ENCODE assay signal across 15 cellular contexts in the genomic region with DNA sequence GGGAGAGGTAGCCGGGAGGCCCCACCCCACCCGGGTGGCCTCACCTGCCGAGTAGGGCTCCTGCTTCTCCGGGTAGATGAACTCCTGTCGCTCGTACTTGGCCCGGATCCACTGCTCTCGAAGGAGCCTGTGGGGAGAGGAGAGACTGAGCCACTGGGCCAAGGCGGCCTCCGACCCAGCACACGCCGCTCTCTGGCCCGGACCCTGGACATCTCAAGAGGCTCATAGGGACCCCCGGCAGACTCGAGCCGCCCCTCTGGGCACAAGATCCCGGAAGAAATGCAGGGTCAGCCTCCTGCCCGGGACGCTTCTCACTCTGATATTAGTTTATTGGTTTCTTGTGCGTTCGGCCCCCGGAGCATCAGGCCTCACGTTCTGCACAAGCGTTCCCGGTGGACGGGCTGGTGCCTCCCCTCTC. TPM values are rescaled to one million over a fixed set of nuclear protein-coding genes. Genes with fewer than 3 reads are reported as not detected.
DNase-seq lines count a peak whose midpoint lies in the region; ATAC-seq and TF ChIP-seq lines count a peak whose summit lies in the region.
"Had no signal": no experiment of that assay in that cellular context is flagged by ENCODE, and none has a peak within 500 bp of the region (broad histone marks: within the 10 kb centered on the region; RNA-seq: fewer than 3 reads in every experiment).

No MANE protein-coding gene starts in this region.

- no peaks in the 10 kb centered on the region for H3K27me3 Mint-ChIP-seq in activated naive CD8-positive, alpha-beta T cell treated with anti-CD3 and anti-CD28 coated beads, Interleukin-2, amount 10 ng/mL, durations not matched to agents 7 days and 5 days
- no peaks in the 10 kb centered on the region for H3K27me3 Mint-ChIP-seq in activated naive CD8-positive, alpha-beta T cell treated with anti-CD3 and anti-CD28 coated beads, Interleukin-2, amount 50 U/mL, for 24 hours
- H3K27me3 Mint-ChIP-seq in chondrocyte (ENCODE audit: low read depth) (no peaks in the 10 kb centered on the region), mesothelial cell of epicardium (ENCODE audit: low read depth) (no peaks in the 10 kb centered on the region)
- H3K27me3 Mint-ChIP-seq: central memory CD8-positive, alpha-beta T cell; naive thymus-derived CD4-positive, alpha-beta T cell had no signal

- WGBS in thyroid gland, 2 donors = 54 to 56% methylated on average over 24 to 25 of the region's 26 CpGs

- no peak for TF ChIP-seq POLR2A in thyroid gland (IDR thresholded peaks at IDR 0.05)

- no peak for TF ChIP-seq CTCF in chondrocyte (IDR thresholded peaks at IDR 0.05)
- no peak for TF ChIP-seq CTCF in mesothelial cell of epicardium (IDR thresholded peaks at IDR 0.05; ENCODE audit: unreplicated experiment)
- TF ChIP-seq CTCF in thyroid gland (IDR thresholded peaks at IDR 0.05) = no peak

- no peaks in the 10 kb centered on the region for H3K9me3 Mint-ChIP-seq in activated naive CD8-positive, alpha-beta T cell treated with anti-CD3 and anti-CD28 coated beads, Interleukin-2, amount 10 ng/mL, durations not matched to agents 7 days and 5 days
- no peaks in the 10 kb centered on the region for H3K9me3 Mint-ChIP-seq in activated naive CD8-positive, alpha-beta T cell treated with anti-CD3 and anti-CD28 coated beads, Interleukin-2, amount 50 U/mL, for 24 hours
- no peaks in the 10 kb centered on the region for H3K9me3 Mint-ChIP-seq in chondrocyte (ENCODE audit: low read depth)
- no peaks in the 10 kb centered on the region for H3K9me3 Mint-ChIP-seq in mesothelial cell of epicardium
- H3K9me3 Mint-ChIP-seq: central memory CD8-positive, alpha-beta T cell had no signal

- H3K27ac ChIP-seq in thyroid gland = no peak overlapping the region
- H3K27ac ChIP-seq: KMS-11, thoracic aorta had no signal

- H3K36me3 ChIP-seq in thyroid gland = no peaks in the 10 kb centered on the region
- H3K36me3 ChIP-seq: HAP-1, thoracic aorta had no signal

- H3K4me1 ChIP-seq in thyroid gland = peaks cover 8 to 16% of the 10 kb centered on the region in 2 donors
- H3K4me1 ChIP-seq: HAP-1 had no signal

- peaks cover 6% of the 10 kb centered on the region for H3K4me1 Mint-ChIP-seq in activated naive CD8-positive, alpha-beta T cell treated with anti-CD3 and anti-CD28 coated beads, Interleukin-2, amount 10 ng/mL, durations not matched to agents 7 days and 5 days
- peaks cover 50% of the 10 kb centered on the region for H3K4me1 Mint-ChIP-seq in activated naive CD8-positive, alpha-beta T cell treated with anti-CD3 and anti-CD28 coated beads, Interleukin-2, amount 50 U/mL, for 24 hours
- peaks cover 22% of the 10 kb centered on the region for H3K4me1 Mint-ChIP-seq in chondrocyte (ENCODE audit: low read depth)
- H3K4me1 Mint-ChIP-seq in mesothelial cell of epicardium = peaks cover 20% of the 10 kb centered on the region

- peak; percentile 30 for DNase-seq in activated naive CD8-positive, alpha-beta T cell treated with anti-CD3 and anti-CD28 coated beads, Interleukin-2, amount 10 ng/mL, durations not matched to agents 7 days and 5 days
- DNase-seq in activated naive CD8-positive, alpha-beta T cell treated with anti-CD3 and anti-CD28 coated beads, Interleukin-2, amount 50 U/mL, for 24 hours = no peak
- DNase-seq in chondrocyte (ENCODE audit: low spot score) (peak; percentile 78), mesothelial cell of epicardium (ENCODE audit: low spot score in 2 of 2, unreplicated experiment in 2 of 2) (peak; percentile 10 to 37), thyroid gland (peak; percentile 73 to 80), NCI-H1092 (lab: John Stamatoyannopoulos, UW) (no peak)
- DNase-seq: NCI-H1694 treated with DMSO at 0.1 percent for 48 hours, NCI-H774 had no signal

- H3K27ac Mint-ChIP-seq in activated naive CD8-positive, alpha-beta T cell treated with anti-CD3 and anti-CD28 coated beads, Interleukin-2, amount 10 ng/mL, durations not matched to agents 7 days and 5 days = no peak overlapping the region
- no peak overlapping the region for H3K27ac Mint-ChIP-seq in activated naive CD8-positive, alpha-beta T cell treated with anti-CD3 and anti-CD28 coated beads, Interleukin-2, amount 50 U/mL, for 24 hours
- H3K27ac Mint-ChIP-seq in chondrocyte (ENCODE audit: unreplicated experiment) (no peak overlapping the region), mesothelial cell of epicardium (no peak overlapping the region)

- no peak overlapping the region for H3K4me3 Mint-ChIP-seq in activated naive CD8-positive, alpha-beta T cell treated with anti-CD3 and anti-CD28 coated beads, Interleukin-2, amount 10 ng/mL, durations not matched to agents 7 days and 5 days
- H3K4me3 Mint-ChIP-seq in activated naive CD8-positive, alpha-beta T cell treated with anti-CD3 and anti-CD28 coated beads, Interleukin-2, amount 50 U/mL, for 24 hours = no peak overlapping the region
- H3K4me3 Mint-ChIP-seq in chondrocyte (ENCODE audit: unreplicated experiment) = no peak overlapping the region
- no peak overlapping the region for H3K4me3 Mint-ChIP-seq in mesothelial cell of epicardium

- ATAC-seq in activated naive CD8-positive, alpha-beta T cell treated with anti-CD3 and anti-CD28 coated beads, Interleukin-2, amount 10 ng/mL, durations not matched to agents 7 days and 5 days (ENCODE audit: low read depth) = no peak
- no peak for ATAC-seq in activated naive CD8-positive, alpha-beta T cell treated with anti-CD3 and anti-CD28 coated beads, Interleukin-2, amount 50 U/mL, for 24 hours
- ATAC-seq in esophagus mucosa = no peak
- ATAC-seq in GM19035 (IDR thresholded peaks at IDR 0.05; ENCODE audit: unreplicated experiment) = no peak
- ATAC-seq: naive thymus-derived CD4-positive, alpha-beta T cell had no signal

- no peaks in the 10 kb centered on the region for H3K27me3 ChIP-seq in thyroid gland

- intact Hi-C loops in thyroid gland (cut with DNase I) = no loop called here

- POLR2A ChIA-PET in activated naive CD8-positive, alpha-beta T cell treated with anti-CD3 and anti-CD28 coated beads, Interleukin-2, amount 10 ng/mL, durations not matched to agents 7 days and 5 days (lab: Charles Lee) = no interaction called here

- H3K4me3 ChIP-seq in thyroid gland (replicated peaks in 1 of 3) = no peak overlapping the region
- H3K4me3 ChIP-seq: HAP-1, thoracic aorta had no signal

- H3K9me3 ChIP-seq in thyroid gland = no peaks in the 10 kb centered on the region
- H3K9me3 ChIP-seq: HAP-1, thoracic aorta had no signal

- H3K36me3 Mint-ChIP-seq in activated naive CD8-positive, alpha-beta T cell treated with anti-CD3 and anti-CD28 coated beads, Interleukin-2, amount 10 ng/mL, durations not matched to agents 7 days and 5 days = peaks cover 2% of the 10 kb centered on the region
- peaks cover 6% of the 10 kb centered on the region for H3K36me3 Mint-ChIP-seq in activated naive CD8-positive, alpha-beta T cell treated with anti-CD3 and anti-CD28 coated beads, Interleukin-2, amount 50 U/mL, for 24 hours (ENCODE audit: low read depth)
- H3K36me3 Mint-ChIP-seq in chondrocyte (ENCODE audit: low read depth) (no peaks in the 10 kb centered on the region), mesothelial cell of epicardium (no peaks in the 10 kb centered on the region)

RNA-seq across cellular contexts. Expression of a gene that starts 34.5 kb away (rescaled TPM):
- 10 to 100 TPM; 25.0 to 29.8 TPM for total RNA-seq in activated naive CD8-positive, alpha-beta T cell treated with anti-CD3 and anti-CD28 coated beads, Interleukin-2, amount 10 ng/mL, durations not matched to agents 7 days and 5 days
- total RNA-seq in chondrocyte (3.9 to 7.0 TPM (median 6.7 TPM) in 3 replicates), mesothelial cell of epicardium (2.9 to 5.3 TPM (median 4.0 TPM) in 3 replicates), thyroid gland (10 to 100 TPM; 11.7 to 29.9 (median 23.4) TPM), esophagus mucosa (5.7 TPM)

RNA-seq across cellular contexts. Expression of a gene that starts 43.6 kb away (rescaled TPM):
- 10 to 100 TPM; 44.1 to 44.7 TPM for total RNA-seq in activated naive CD8-positive, alpha-beta T cell treated with anti-CD3 and anti-CD28 coated beads, Interleukin-2, amount 10 ng/mL, durations not matched to agents 7 days and 5 days
- total RNA-seq in chondrocyte = 26.8 to 34.7 TPM (median 28.0 TPM) in 3 replicates
- 67.9 to 77.6 TPM (median 72.2 TPM) in 3 replicates for total RNA-seq in mesothelial cell of epicardium
- total RNA-seq in thyroid gland = 10 to 100 TPM; 29.2 to 38.7 (median 34.3) TPM
- total RNA-seq in esophagus mucosa = 21.6 TPM

RNA-seq across cellular contexts. Expression of a gene that starts 55.4 kb away (rescaled TPM):
- total RNA-seq in activated naive CD8-positive, alpha-beta T cell treated with anti-CD3 and anti-CD28 coated beads, Interleukin-2, amount 10 ng/mL, durations not matched to agents 7 days and 5 days = 10 to 100 TPM; 26.2 to 29.3 TPM
- total RNA-seq in chondrocyte (9.2 to 9.6 TPM (median 9.5 TPM) in 3 replicates), mesothelial cell of epicardium (19.2 to 22.0 TPM (median 20.2 TPM) in 3 replicates), thyroid gland (10 to 100 TPM in 3 of 4 donors, 1 to 10 TPM in 1; 8.2 to 28.2 (median 17.8) TPM), esophagus mucosa (5.5 TPM)

Comparison
In these comparisons a context has a peak if more than half of its experiments do, and no peak if none do; other contexts are left out.
1. DNase-seq: peak in activated naive CD8-positive, alpha-beta T cell treated with anti-CD3 and anti-CD28 coated beads, Interleukin-2, amount 10 ng/mL, durations not matched to agents 7 days and 5 days (single experiment), chondrocyte (single experiment), mesothelial cell of epicardium (2 of 2) and thyroid gland (2 of 2); none in activated naive CD8-positive, alpha-beta T cell treated with anti-CD3 and anti-CD28 coated beads, Interleukin-2, amount 50 U/mL, for 24 hours (single experiment) and NCI-H1092 (single experiment).